In the genomic region with DNA sequence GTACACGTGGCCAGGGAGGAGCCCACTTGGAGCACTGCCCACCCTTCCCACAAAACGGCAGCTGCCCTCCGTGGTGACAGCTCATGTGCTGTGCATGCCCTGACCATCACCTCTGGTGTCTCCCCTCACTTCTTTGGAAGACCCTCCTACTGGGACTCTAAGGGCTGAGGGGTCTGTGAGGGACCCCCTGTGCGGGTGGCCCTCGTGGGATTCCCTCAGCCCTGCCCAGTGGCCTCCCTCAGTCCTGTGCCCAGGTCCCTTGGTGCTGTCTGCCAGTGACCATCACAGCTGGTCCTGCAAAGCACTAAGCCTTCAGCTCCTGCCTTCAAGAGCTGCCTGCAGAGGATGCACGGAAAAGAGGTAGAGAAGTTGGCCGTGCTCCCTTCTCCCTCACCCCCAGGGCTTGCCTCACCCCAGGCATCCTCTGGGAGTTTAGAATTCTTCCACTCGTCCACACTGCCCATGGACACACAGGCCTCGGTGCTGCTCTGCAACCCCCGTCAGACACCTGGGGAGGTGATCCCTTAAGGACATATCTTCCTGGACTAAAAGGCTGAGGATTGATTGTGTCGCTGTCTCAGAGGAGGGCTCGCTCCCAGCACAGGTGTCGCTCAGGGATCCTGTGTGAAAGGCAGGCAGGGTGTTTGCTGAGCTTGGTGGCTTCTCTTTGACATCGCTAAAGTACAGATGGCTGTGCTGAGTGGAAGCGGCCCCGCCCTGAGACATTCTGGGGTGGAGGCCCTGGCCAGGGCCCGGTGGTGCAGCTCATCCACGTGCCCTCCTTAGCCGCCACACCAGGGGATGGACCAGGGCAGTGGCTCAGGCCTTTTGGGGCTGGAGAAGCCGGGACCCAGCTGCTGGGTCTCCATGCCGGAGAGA, we compare ENCODE assay signal across 1 cellular context.
TF ChIP-seq lines count a peak whose summit lies in the region.

No MANE protein-coding gene starts in this region.

TF ChIP-seq in H1, 55 proteins besides CTCF, POLR2A, EP300 and RAD21 (continued from another document):
- TF ChIP-seq, protein P1, sequence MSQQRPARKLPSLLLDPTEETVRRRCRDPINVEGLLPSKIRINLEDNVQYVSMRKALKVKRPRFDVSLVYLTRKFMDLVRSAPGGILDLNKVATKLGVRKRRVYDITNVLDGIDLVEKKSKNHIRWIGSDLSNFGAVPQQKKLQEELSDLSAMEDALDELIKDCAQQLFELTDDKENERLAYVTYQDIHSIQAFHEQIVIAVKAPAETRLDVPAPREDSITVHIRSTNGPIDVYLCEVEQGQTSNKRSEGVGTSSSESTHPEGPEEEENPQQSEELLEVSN (IDR thresholded peaks at IDR 0.05) = no peak
- TF ChIP-seq SP1 (IDR thresholded peaks at IDR 0.05; ENCODE audit: low read depth, low read length) = no peak
